In genomic region chr3:113839551-113839950, GRCh38 we compare ENCODE assay signal across 8 cellular contexts. TPM values are rescaled to one million over a fixed set of nuclear protein-coding genes. Genes with fewer than 3 reads are reported as not detected.
DNase-seq lines count a peak whose midpoint lies in the region; ATAC-seq and TF ChIP-seq lines count a peak whose summit lies in the region.

No MANE protein-coding gene starts in this region.

- intact Hi-C loops in right cardiac atrium (cut with DNase I): no loop called here
- intact Hi-C loops in left ventricle myocardium superior (cut with micrococcal nuclease): no loop called here

- H3K4me3 ChIP-seq in right cardiac atrium (ENCODE audit: low read length): peak overlapping the region; percentile 70
- peak overlapping the region; percentile 87 for H3K4me3 ChIP-seq in adipocyte (ENCODE audit: low read length)
- H3K4me3 ChIP-seq in BE2C (ENCODE audit: low read depth, low read length): no peak overlapping the region
- no peak overlapping the region for H3K4me3 ChIP-seq in mesendoderm (ENCODE audit: low read length)
- peak overlapping the region in 2 of 4 donors; percentile 61 to 62 for H3K4me3 ChIP-seq in upper lobe of left lung

- no peak overlapping the region for H3K18ac ChIP-seq in mesendoderm (ENCODE audit: low read length)

- no peaks in the 10 kb centered on the region for H3K4me1 ChIP-seq in right cardiac atrium (ENCODE audit: control insufficient read depth, insufficient read depth, low read length)
- peaks cover 2% of the 10 kb centered on the region for H3K4me1 ChIP-seq in adipocyte (ENCODE audit: control insufficient read depth, insufficient read depth, low read length)
- H3K4me1 ChIP-seq in BE2C: no peaks in the 10 kb centered on the region
- H3K4me1 ChIP-seq in mesendoderm (ENCODE audit: control insufficient read depth, low read depth, low read length): no peaks in the 10 kb centered on the region
- peaks cover 4 to 8% (median 6%) of the 10 kb centered on the region in 4 donors for H3K4me1 ChIP-seq in upper lobe of left lung

- no peaks in the 10 kb centered on the region for H3K9me3 ChIP-seq in right cardiac atrium (ENCODE audit: control insufficient read depth, low read length)
- no peaks in the 10 kb centered on the region for H3K9me3 ChIP-seq in adipocyte (ENCODE audit: control insufficient read depth, low read length)
- H3K9me3 ChIP-seq in BE2C: no peaks in the 10 kb centered on the region
- no peaks in the 10 kb centered on the region for H3K9me3 ChIP-seq in upper lobe of left lung

- TF ChIP-seq POLR2A in upper lobe of left lung (IDR thresholded peaks at IDR 0.05): no peak

- no peak overlapping the region for H4K8ac ChIP-seq in mesendoderm (ENCODE audit: low read depth, low read length)

- H3K4me2 ChIP-seq in mesendoderm (ENCODE audit: low read length): no peak overlapping the region

- H3K79me1 ChIP-seq in mesendoderm (ENCODE audit: low read length): no peaks in the 10 kb centered on the region

- H3K23ac ChIP-seq in mesendoderm (ENCODE audit: low read length): no peak overlapping the region

- H3K9ac ChIP-seq in adipocyte (ENCODE audit: low read length) (no peak overlapping the region), mesendoderm (ENCODE audit: low read length) (no peak overlapping the region)

- TF ChIP-seq CTCF in BE2C (IDR thresholded peaks at IDR 0.05; ENCODE audit: low read depth, low read length): no peak
- no peak for TF ChIP-seq CTCF in upper lobe of left lung (IDR thresholded peaks at IDR 0.05)

- DNase-seq in right cardiac atrium (no peak), left ventricle myocardium superior (no peak), adipocyte (ENCODE audit: low read depth) (no peak), BE2C (no peak), cortex of kidney (lab: John Stamatoyannopoulos, UW) (no peak), mesendoderm (no peak), upper lobe of left lung (no peak)

- no peak overlapping the region for H3K56ac ChIP-seq in mesendoderm (ENCODE audit: low read length)

- ATAC-seq in right cardiac atrium (no peak), left ventricle myocardium superior (no peak), upper lobe of left lung (ENCODE audit: low FRiP score in 2 of 2) (no peak)

- no peak overlapping the region for H2BK15ac ChIP-seq in mesendoderm (replicated peaks; ENCODE audit: low read depth)

- H2BK120ac ChIP-seq in mesendoderm (ENCODE audit: low read depth, low read length): no peak overlapping the region

- H3K4ac ChIP-seq in mesendoderm (ENCODE audit: low read depth, low read length): no peak overlapping the region

- no peak overlapping the region for H2BK5ac ChIP-seq in mesendoderm (ENCODE audit: low read length)

- no peak overlapping the region for H3K27ac ChIP-seq in right cardiac atrium (ENCODE audit: low read length)
- H3K27ac ChIP-seq in layer of hippocampus (ENCODE audit: low read depth, low read length): peak overlapping the region; percentile 27
- no peak overlapping the region for H3K27ac ChIP-seq in mesendoderm (ENCODE audit: low read depth, low read length)
- H3K27ac ChIP-seq in upper lobe of left lung: peak overlapping the region in 1 of 4 donors; percentile 60

- no peak for TF ChIP-seq EP300 in upper lobe of left lung (IDR thresholded peaks at IDR 0.05)

- 62% methylated on average over 2 of the region's 2 CpGs for WGBS in right cardiac atrium
- no CpG with 5 or more reads among the region's 2 CpGs for WGBS in mesendoderm (ENCODE audit: extremely low coverage, insufficient coverage, low lambda C conversion rate)
- WGBS in upper lobe of left lung, 2 donors: 64 to 70% methylated on average over 2 of the region's 2 CpGs

- no peak overlapping the region for H2AK5ac ChIP-seq in mesendoderm (ENCODE audit: low read length)

- H3K79me2 ChIP-seq in mesendoderm (ENCODE audit: control insufficient read depth, insufficient read depth, low read length): no peaks in the 10 kb centered on the region

- H3K27me3 ChIP-seq in right cardiac atrium (ENCODE audit: control insufficient read depth, insufficient read depth) (no peaks in the 10 kb centered on the region), adipocyte (replicated peaks; ENCODE audit: control insufficient read depth, insufficient read depth, low read length) (no peaks in the 10 kb centered on the region), layer of hippocampus (ENCODE audit: control insufficient read depth, insufficient read depth, low read length) (no peaks in the 10 kb centered on the region), BE2C (no peaks in the 10 kb centered on the region), mesendoderm (ENCODE audit: insufficient read depth, low read length, poor library complexity) (no peaks in the 10 kb centered on the region), upper lobe of left lung (no peaks in the 10 kb centered on the region)

- H4K5ac ChIP-seq in mesendoderm (ENCODE audit: low read length): no peak overlapping the region

- H3K36me3 ChIP-seq in adipocyte (ENCODE audit: control insufficient read depth, insufficient read depth, low read length, severe bottlenecking) (no peaks in the 10 kb centered on the region), BE2C (no peaks in the 10 kb centered on the region), mesendoderm (ENCODE audit: control insufficient read depth, insufficient read depth, low read length) (no peaks in the 10 kb centered on the region), upper lobe of left lung (no peaks in the 10 kb centered on the region)

RNA-seq across cellular contexts. Expression of gene GRAMD1C, which starts 1.0 kb away (rescaled TPM):
- total RNA-seq in right cardiac atrium: 1 to 10 TPM in 3 of 4 donors, under 1 TPM in 1; 0.94 to 3.0 (median 1.8) TPM
- polyA plus RNA-seq in right cardiac atrium: 0.38 TPM
- 3.4 TPM for total RNA-seq in left ventricle myocardium superior
- not detected for polyA plus RNA-seq in BE2C (2012; ENCODE audit: insufficient read depth, insufficient read length, low read depth)
- polyA plus RNA-seq in mesendoderm (2013, experiment 1 of 2): 0.80 TPM
- polyA plus RNA-seq in mesendoderm (2013, experiment 2 of 2): 0.53 TPM
- total RNA-seq in upper lobe of left lung: 10 to 100 TPM in 2 of 6 donors, 1 to 10 TPM in 4; 3.7 to 40.1 (median 6.3) TPM

Comparison
In these comparisons a context has a peak if more than half of its experiments do, and no peak if none do; other contexts are left out.
1. H3K4me3 ChIP-seq: peak in right cardiac atrium (single experiment) and adipocyte (single experiment); none in BE2C (single experiment) and mesendoderm (single experiment).